In the genomic region with DNA sequence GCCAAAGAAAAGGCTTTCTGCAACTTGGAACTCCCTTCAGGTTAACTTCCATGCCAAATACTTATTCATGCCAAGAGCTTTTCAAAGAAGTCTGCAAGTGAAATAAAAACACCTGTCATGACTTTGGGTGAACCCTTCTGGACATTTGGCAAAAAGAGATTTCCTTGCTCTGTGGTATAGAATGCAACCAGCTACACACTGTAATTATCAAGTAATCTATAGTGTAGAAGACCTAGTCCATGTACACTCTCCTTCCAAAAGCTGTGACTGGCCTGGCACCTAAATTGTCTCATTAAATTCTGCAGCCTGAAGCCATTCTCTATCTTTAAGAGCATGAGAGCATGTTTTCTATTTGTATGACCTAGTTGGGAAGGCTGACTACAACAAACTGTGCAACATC, we compare ENCODE assay signal across 4 cellular contexts.
"Had no signal": no experiment of that assay in that cellular context is flagged by ENCODE, and none has a peak within 500 bp of the region (broad histone marks: within the 10 kb centered on the region; RNA-seq: fewer than 3 reads in every experiment).

No MANE protein-coding gene starts in this region.

- H3K27ac Mint-ChIP-seq: GM23338, H9 had no signal

- H3K4me1 Mint-ChIP-seq: GM23338, H9 had no signal

- H3K4me3 ChIP-seq: GM23338 had no signal

- H3K9me3 Mint-ChIP-seq: GM23338, H9 had no signal

- H3K4me3 Mint-ChIP-seq: GM23338, H9 had no signal

- DNase-seq: H9, HCEC 1CT, IMR-90 had no signal

- ATAC-seq: GM23338 had no signal
